ENCODE assay signal across 11 cellular contexts in the genomic region with DNA sequence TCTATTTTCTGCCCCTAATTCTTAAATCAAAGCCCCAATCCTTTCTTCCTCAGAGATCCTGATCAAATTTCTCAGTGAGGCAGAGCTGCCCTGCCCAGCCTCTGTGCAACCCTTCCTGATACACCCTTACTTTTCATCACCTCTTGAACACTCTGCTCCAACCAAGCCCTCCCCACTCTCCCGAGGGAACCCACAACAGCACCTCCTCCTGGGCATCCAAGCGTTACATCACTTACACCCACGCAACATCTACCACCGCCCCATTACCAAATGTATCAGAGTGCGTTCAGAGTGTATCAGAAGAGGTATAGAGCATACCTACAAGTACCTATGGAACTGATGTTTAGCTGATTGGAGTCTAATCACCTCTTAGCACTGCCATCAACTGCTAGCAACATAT.
DNase-seq lines count a peak whose midpoint lies in the region; ATAC-seq and TF ChIP-seq lines count a peak whose summit lies in the region.
"Had no signal": no experiment of that assay in that cellular context is flagged by ENCODE, and none has a peak within 500 bp of the region (broad histone marks: within the 10 kb centered on the region; RNA-seq: fewer than 3 reads in every experiment).

No MANE protein-coding gene starts in this region.

- H3K9me3 ChIP-seq in gastrocnemius medialis, result peaks cover 0 to 1% (median 0%) of the 10 kb centered on the region in 3 donors
- H3K9me3 ChIP-seq: SJSA1 had no signal

- peaks cover 49% of the 10 kb centered on the region for H3K4me1 Mint-ChIP-seq in activated CD8-positive, alpha-beta T cell treated with anti-CD3 and anti-CD28 coated beads, Interleukin-2, amount 10 ng/mL, durations not matched to agents 7 days and 5 days (ENCODE audit: low read depth)
- H3K4me1 Mint-ChIP-seq in memory B cell, result peaks cover 31% of the 10 kb centered on the region

- no peak for TF ChIP-seq CTCF in gastrocnemius medialis (IDR thresholded peaks at IDR 0.05 in 4 of 5, conservative IDR thresholded peaks at IDR 0.05 in 1 of 5)
- no peak for TF ChIP-seq CTCF in GM13976 (IDR thresholded peaks at IDR 0.05; ENCODE audit: borderline replicate concordance, control extremely low read depth, extremely low read depth, insufficient read depth, missing control alignments)

- peaks cover 2% of the 10 kb centered on the region for H3K9me3 Mint-ChIP-seq in activated CD8-positive, alpha-beta T cell treated with anti-CD3 and anti-CD28 coated beads, Interleukin-2, amount 10 ng/mL, durations not matched to agents 7 days and 5 days (ENCODE audit: insufficient read depth)
- peaks cover 2% of the 10 kb centered on the region for H3K9me3 Mint-ChIP-seq in memory B cell

- no peaks in the 10 kb centered on the region for H3K4me1 ChIP-seq in gastrocnemius medialis

- no peak overlapping the region for H3K4me3 ChIP-seq in gastrocnemius medialis
- H3K4me3 ChIP-seq: SJSA1 had no signal

- TF ChIP-seq POLR2A in gastrocnemius medialis (IDR thresholded peaks at IDR 0.05), result no peak

- H3K27me3 Mint-ChIP-seq in activated CD8-positive, alpha-beta T cell treated with anti-CD3 and anti-CD28 coated beads, Interleukin-2, amount 10 ng/mL, durations not matched to agents 7 days and 5 days (ENCODE audit: low read depth), result no peaks in the 10 kb centered on the region
- no peaks in the 10 kb centered on the region for H3K27me3 Mint-ChIP-seq in memory B cell

- peaks cover 40% of the 10 kb centered on the region for H3K36me3 Mint-ChIP-seq in activated CD8-positive, alpha-beta T cell treated with anti-CD3 and anti-CD28 coated beads, Interleukin-2, amount 10 ng/mL, durations not matched to agents 7 days and 5 days (ENCODE audit: low read depth)
- H3K36me3 Mint-ChIP-seq in memory B cell, result peaks cover 9% of the 10 kb centered on the region

- H3K27ac ChIP-seq in gastrocnemius medialis, result no peak overlapping the region
- H3K27ac ChIP-seq: SJSA1 had no signal

- CTCF ChIA-PET in activated CD8-positive, alpha-beta T cell treated with anti-CD3 and anti-CD28 coated beads, Interleukin-2, amount 10 ng/mL, durations not matched to agents 7 days and 5 days (lab: Charles Lee), result interaction anchor here (1.7 to 4.2 kb wide), 2 partner anchors 20 to 547 kb away, joined by 6 to 18 read pairs; a partner anchor contains a TSS

- peak overlapping the region; percentile 47 for H3K4me3 Mint-ChIP-seq in activated CD8-positive, alpha-beta T cell treated with anti-CD3 and anti-CD28 coated beads, Interleukin-2, amount 10 ng/mL, durations not matched to agents 7 days and 5 days
- peak overlapping the region; percentile 66 for H3K4me3 Mint-ChIP-seq in memory B cell

- intact Hi-C loops in gastrocnemius medialis (cut with DNase I; ENCODE audit: low total_unique reads), result no loop called here

- ATAC-seq in HG02759 (IDR thresholded peaks at IDR 0.05; ENCODE audit: unreplicated experiment) (peak; percentile 25), memory B cell (ENCODE audit: low read depth) (peak; percentile 16), gastrocnemius medialis (no peak), GM21515 (IDR thresholded peaks at IDR 0.05; ENCODE audit: unreplicated experiment) (no peak)
- peak; percentile 15 for ATAC-seq in activated CD8-positive, alpha-beta T cell treated with anti-CD3 and anti-CD28 coated beads, Interleukin-2, amount 10 ng/mL, durations not matched to agents 7 days and 5 days
- ATAC-seq: left lobe of liver had no signal

- peak overlapping the region; percentile 94 for H3K27ac Mint-ChIP-seq in activated CD8-positive, alpha-beta T cell treated with anti-CD3 and anti-CD28 coated beads, Interleukin-2, amount 10 ng/mL, durations not matched to agents 7 days and 5 days
- H3K27ac Mint-ChIP-seq in memory B cell, result peak overlapping the region; percentile 85

- POLR2A ChIA-PET in activated CD8-positive, alpha-beta T cell treated with anti-CD3 and anti-CD28 coated beads, Interleukin-2, amount 10 ng/mL, durations not matched to agents 7 days and 5 days (lab: Charles Lee), result interaction anchor here (0.6 to 1.0 kb wide), 3 partner anchors 13 to 627 kb away, joined by 3 to 6 read pairs (median 3); a partner anchor contains a TSS

- DNase-seq in DMS79 treated with DMSO at 0.1 percent for 48 hours (lab: John Stamatoyannopoulos, UW), result peak; percentile 70
- DNase-seq in activated CD8-positive, alpha-beta T cell treated with anti-CD3 and anti-CD28 coated beads, Interleukin-2, amount 10 ng/mL, durations not matched to agents 7 days and 5 days, result peak; percentile 32
- DNase-seq in memory B cell (ENCODE audit: low spot score in 2 of 2), result no peak
- no peak for DNase-seq in gastrocnemius medialis
- no peak for DNase-seq in GM13976 (ENCODE audit: low spot score)
- no peak for DNase-seq in NCI-H526 (lab: John Stamatoyannopoulos, UW)
- DNase-seq: NCI-H1105 treated with DMSO at 0.1 percent for 48 hours had no signal

- no peaks in the 10 kb centered on the region for H3K27me3 ChIP-seq in gastrocnemius medialis
- H3K27me3 ChIP-seq: SJSA1 had no signal

- in situ Hi-C loops in gastrocnemius medialis (cut with MboI; ENCODE audit: low sequenced_read_pairs in 4 of 4) (no loop called here), GM13976 (cut with MboI; ENCODE audit: low sequenced_read_pairs, unreplicated experiment) (no loop called here)

- no peaks in the 10 kb centered on the region for H3K36me3 ChIP-seq in gastrocnemius medialis

Comparison
In these comparisons a context has a peak if more than half of its experiments do, and no peak if none do; other contexts are left out.
1. DNase-seq: peak in DMS79 treated with DMSO at 0.1 percent for 48 hours (single experiment) and activated CD8-positive, alpha-beta T cell treated with anti-CD3 and anti-CD28 coated beads, Interleukin-2, amount 10 ng/mL, durations not matched to agents 7 days and 5 days (single experiment); none in memory B cell (0 of 2), gastrocnemius medialis (0 of 2), GM13976 (single experiment) and NCI-H526 (0 of 2).
2. ATAC-seq: peak in HG02759 (single experiment), activated CD8-positive, alpha-beta T cell treated with anti-CD3 and anti-CD28 coated beads, Interleukin-2, amount 10 ng/mL, durations not matched to agents 7 days and 5 days (single experiment) and memory B cell (single experiment); none in gastrocnemius medialis (0 of 2) and GM21515 (single experiment).